1 cellular context compared by ENCODE assay signal in genomic region chr7:55132890-55133551, GRCh38.
TF ChIP-seq lines count a peak whose summit lies in the region.

No MANE protein-coding gene starts in this region.

TF ChIP-seq in HCT116, 20 proteins besides CTCF, POLR2A, EP300 and RAD21 (continued from another document):
- TF ChIP-seq ZBTB33 (IDR thresholded peaks at IDR 0.05; ENCODE audit: extremely low read depth, insufficient replicate concordance, low read length) (peak; percentile 39), TCF7L2 (IDR thresholded peaks at IDR 0.05; ENCODE audit: borderline replicate concordance, extremely low read depth, insufficient read depth, insufficient read length) (peak; percentile 67), ZNF274 (IDR thresholded peaks at IDR 0.05; ENCODE audit: low read depth, low read length) (no peak), EGR1 (IDR thresholded peaks at IDR 0.05; ENCODE audit: low read depth) (no peak), EZH2phosphoT487 (IDR thresholded peaks at IDR 0.05; ENCODE audit: borderline replicate concordance) (no peak)
- TF ChIP-seq, protein P1, sequence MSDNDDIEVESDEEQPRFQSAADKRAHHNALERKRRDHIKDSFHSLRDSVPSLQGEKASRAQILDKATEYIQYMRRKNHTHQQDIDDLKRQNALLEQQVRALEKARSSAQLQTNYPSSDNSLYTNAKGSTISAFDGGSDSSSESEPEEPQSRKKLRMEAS (IDR thresholded peaks at IDR 0.05), result peak; percentile 96
- TF ChIP-seq, protein P2, sequence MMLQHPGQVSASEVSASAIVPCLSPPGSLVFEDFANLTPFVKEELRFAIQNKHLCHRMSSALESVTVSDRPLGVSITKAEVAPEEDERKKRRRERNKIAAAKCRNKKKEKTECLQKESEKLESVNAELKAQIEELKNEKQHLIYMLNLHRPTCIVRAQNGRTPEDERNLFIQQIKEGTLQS (IDR thresholded peaks at IDR 0.05), result peak; percentile 83
